In the genomic region with DNA sequence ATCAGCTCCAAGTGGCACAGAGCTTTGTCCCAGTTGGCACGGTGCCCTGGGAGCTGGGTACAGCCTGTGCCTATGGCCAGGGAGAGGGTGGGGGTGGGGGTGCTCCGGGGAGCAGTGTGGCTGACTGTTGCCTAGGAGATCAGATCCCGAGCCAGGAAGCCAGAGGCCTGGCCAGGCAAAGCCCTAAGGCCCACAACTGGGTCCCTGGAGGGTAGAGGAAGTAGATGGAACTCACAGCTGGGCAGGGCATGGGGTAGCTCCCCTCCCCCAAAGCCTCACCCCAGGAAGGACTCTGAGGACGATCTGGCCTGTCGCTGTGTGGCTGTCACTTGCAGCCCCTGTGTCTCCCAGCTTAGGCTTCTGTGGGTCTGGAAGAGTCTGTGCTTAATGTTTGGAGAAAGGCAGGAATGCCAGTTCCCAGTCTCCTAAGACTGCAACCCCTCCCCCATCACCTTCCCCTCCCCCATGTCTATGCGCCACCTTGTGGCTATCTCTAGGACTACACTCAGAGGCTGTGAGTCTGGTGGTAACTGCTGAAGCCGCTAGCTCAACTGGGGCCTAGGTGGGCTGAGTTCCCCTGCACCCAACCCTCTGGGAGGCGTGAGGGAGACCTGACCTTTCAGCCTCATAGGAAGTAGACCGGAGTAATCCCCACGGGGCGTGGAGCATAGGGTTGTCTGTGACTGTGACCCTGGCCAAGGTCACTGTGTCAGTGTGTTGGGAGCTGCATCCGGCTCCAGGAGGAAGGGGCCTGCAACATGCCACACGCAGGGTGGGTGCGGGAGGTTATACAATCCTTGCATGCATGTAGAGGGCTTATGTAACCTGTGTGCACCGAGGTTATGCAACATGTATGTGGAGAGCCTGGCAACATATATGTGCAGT, we compare ENCODE assay signal across 8 cellular contexts. TPM values are rescaled to one million over a fixed set of nuclear protein-coding genes. Genes with fewer than 3 reads are reported as not detected.
A peak's percentile ranks its signal among the peaks of the same experiment; 100 is the strongest.
DNase-seq lines count a peak whose midpoint lies in the region; ATAC-seq and TF ChIP-seq lines count a peak whose summit lies in the region.

No MANE protein-coding gene starts in this region.

- POLR2A ChIA-PET in BJ (lab: Charles Lee): no interaction called here
- POLR2A ChIA-PET in PC-3 (lab: Charles Lee; ENCODE audit: unreplicated experiment): interaction anchor here (0.6 kb wide), 1 partner anchor 21 kb away, joined by 5 read pairs; a partner anchor contains a TSS

- H3K27me3 ChIP-seq in BJ (ENCODE audit: control insufficient read depth, insufficient read depth, low read length) (no peaks in the 10 kb centered on the region), PC-3 (ENCODE audit: low read length) (no peaks in the 10 kb centered on the region), neural progenitor cell (no peaks in the 10 kb centered on the region), tibial nerve (no peaks in the 10 kb centered on the region)

- H3K9me3 ChIP-seq in PC-3 (ENCODE audit: low read length) (no peaks in the 10 kb centered on the region), neural progenitor cell (ENCODE audit: low read depth) (no peaks in the 10 kb centered on the region), tibial nerve (no peaks in the 10 kb centered on the region)

- H3K4me2 ChIP-seq in PC-3 (ENCODE audit: low read length) (no peak overlapping the region), neural progenitor cell (no peak overlapping the region)

- no peaks in the 10 kb centered on the region for H4K20me1 ChIP-seq in PC-3 (ENCODE audit: low read length)
- no peaks in the 10 kb centered on the region for H4K20me1 ChIP-seq in neural progenitor cell (ENCODE audit: low read depth)

- DNase-seq in BJ (ENCODE audit: low read depth): no peak
- DNase-seq in HFF-Myc (ENCODE audit: extremely low read depth, low read depth): no peak
- peak; percentile 63 for DNase-seq in PC-3
- peak; percentile 47 for DNase-seq in activated T-helper 1 cell treated with Interleukin-2 at 50 U/mL for 16 hours (ENCODE audit: low read depth)
- peak; percentile 68 for DNase-seq in fibroblast of pulmonary artery (ENCODE audit: low read depth)
- DNase-seq in neural progenitor cell (ENCODE audit: low spot score): peak; percentile 86
- DNase-seq in tibial nerve (ENCODE audit: low spot score in 2 of 2): peak; percentile 79 to 91

- H3K27me3 Mint-ChIP-seq in neural progenitor cell (ENCODE audit: insufficient read depth, low read depth): no peaks in the 10 kb centered on the region

- intact Hi-C loops in PC-3 (cut with micrococcal nuclease): no loop called here

- 7 to 11% methylated on average over 13 of the region's 15 CpGs for WGBS in tibial nerve, 2 donors

- H3K4me1 ChIP-seq in PC-3 (ENCODE audit: insufficient read depth, low read length): peaks cover 9% of the 10 kb centered on the region
- H3K4me1 ChIP-seq in neural progenitor cell: peaks cover 28% of the 10 kb centered on the region
- peaks cover 17 to 76% (median 67%) of the 10 kb centered on the region in 4 donors for H3K4me1 ChIP-seq in tibial nerve

- H3K36me3 ChIP-seq in BJ (ENCODE audit: control insufficient read depth, insufficient read depth, low read length) (peaks cover 15% of the 10 kb centered on the region), PC-3 (ENCODE audit: low read depth, low read length) (no peaks in the 10 kb centered on the region), neural progenitor cell (no peaks in the 10 kb centered on the region), tibial nerve (peaks cover 0 to 43% (median 5%) of the 10 kb centered on the region in 3 donors)

- peak in 1 of 2 donors; percentile 10 for TF ChIP-seq POLR2A in tibial nerve (IDR thresholded peaks at IDR 0.05)

- no TSS peak for BruUV-seq in PC-3 (replicated peaks; lab: Mats Ljungman, UMichigan)

- CTCF ChIA-PET in BJ (lab: Yijun Ruan, JAX): interaction anchor here (0.8 to 5.4 kb wide), 38 partner anchors 10 to 1237 kb away, joined by 3 to 70 read pairs (median 7); a partner anchor contains a TSS
- CTCF ChIA-PET in PC-3 (lab: Charles Lee): interaction anchor here (0.9 to 1.3 kb wide), 4 partner anchors 12 to 93 kb away, joined by 3 to 6 read pairs (median 3); a partner anchor contains a TSS

- H2AFZ ChIP-seq in PC-3 (ENCODE audit: low read length) (no peak overlapping the region), neural progenitor cell (replicated peaks) (no peak overlapping the region)

- peak; percentile 67 to 79 for TF ChIP-seq EP300 in tibial nerve (IDR thresholded peaks at IDR 0.05)

- H3K4me3 ChIP-seq in BJ (ENCODE audit: low read depth, low read length) (no peak overlapping the region), HFF-Myc (replicated peaks; ENCODE audit: low read depth, low read length) (no peak overlapping the region), PC-3 (ENCODE audit: low read length) (no peak overlapping the region), fibroblast of pulmonary artery (replicated peaks; ENCODE audit: low read depth, low read length) (no peak overlapping the region), neural progenitor cell (no peak overlapping the region), tibial nerve (peak overlapping the region in 2 of 4 donors; percentile 11 to 18)

- H3K4me1 Mint-ChIP-seq in neural progenitor cell: peaks cover 42% of the 10 kb centered on the region

- H3F3A ChIP-seq in PC-3 (ENCODE audit: low read length, unreplicated experiment) (no peaks in the 10 kb centered on the region), neural progenitor cell (ENCODE audit: low read depth) (peaks cover 4% of the 10 kb centered on the region)

- H3K27ac ChIP-seq in PC-3 (ENCODE audit: low read length) (no peak overlapping the region), neural progenitor cell (no peak overlapping the region), tibial nerve (peak overlapping the region; percentile 94 to 98 (median 96))

- no peaks in the 10 kb centered on the region for H3K36me3 Mint-ChIP-seq in neural progenitor cell

- H3K9ac ChIP-seq in PC-3 (ENCODE audit: low read length) (no peak overlapping the region), neural progenitor cell (no peak overlapping the region)

- no peaks in the 10 kb centered on the region for H3K9me3 Mint-ChIP-seq in neural progenitor cell

- no peak overlapping the region for H3K4me3 Mint-ChIP-seq in neural progenitor cell

- H3K27ac Mint-ChIP-seq in neural progenitor cell: peak overlapping the region; percentile 86

- TF ChIP-seq CTCF in BJ (IDR thresholded peaks at IDR 0.05; ENCODE audit: insufficient read depth, low read depth, low read length) (peak; percentile 93), HFF-Myc (IDR thresholded peaks at IDR 0.05; ENCODE audit: low read depth, low read length, missing control alignments) (peak; percentile 88), PC-3 (conservative IDR thresholded peaks at IDR 0.05; ENCODE audit: low read depth, low read length) (peak; percentile 81), fibroblast of pulmonary artery (IDR thresholded peaks at IDR 0.05; ENCODE audit: low read length, missing control alignments) (peak; percentile 93), neural progenitor cell (IDR thresholded peaks at IDR 0.05) (peak; percentile 93), tibial nerve (IDR thresholded peaks at IDR 0.05) (peak; percentile 89 to 95 (median 94))

- no peaks in the 10 kb centered on the region for H3K79me2 ChIP-seq in PC-3 (ENCODE audit: low read length)
- H3K79me2 ChIP-seq in neural progenitor cell (ENCODE audit: low read depth): no peaks in the 10 kb centered on the region

- no peaks in the 10 kb centered on the region for H3K9me2 ChIP-seq in PC-3 (replicated peaks; ENCODE audit: low read length)

- ATAC-seq in PC-3: peak; percentile 65
- no peak for ATAC-seq in HG02678 (IDR thresholded peaks at IDR 0.05; ENCODE audit: unreplicated experiment)

RNA-seq across cellular contexts. Expression of a gene that starts 12.7 kb away (rescaled TPM):
- 32.1 and 43.3 TPM in 2 replicates for polyA plus RNA-seq in BJ (2011; rRNA removed)
- 17.8 and 20.2 TPM in 2 replicates for polyA minus RNA-seq in BJ (2011; rRNA and poly(A)+ RNA removed)
- 6.6 and 11.2 TPM in 2 replicates for total RNA-seq in PC-3 (2014; rRNA removed)
- total RNA-seq in neural progenitor cell (ENCODE audit: low replicate concordance): 14.5 and 20.8 TPM in 2 replicates
- 10 to 100 TPM; 65.4 to 86.1 (median 78.4) TPM for total RNA-seq in tibial nerve

RNA-seq across cellular contexts. Expression of a gene that starts 21.2 kb away (rescaled TPM):
- polyA plus RNA-seq in BJ (2011; rRNA removed): 40.1 and 55.2 TPM in 2 replicates
- 72.9 and 94.5 TPM in 2 replicates for polyA minus RNA-seq in BJ (2011; rRNA and poly(A)+ RNA removed)
- total RNA-seq in PC-3 (2014; rRNA removed) (73.0 and 78.7 TPM in 2 replicates), neural progenitor cell (ENCODE audit: low replicate concordance) (64.3 and 109 TPM in 2 replicates), tibial nerve (100 to 1,000 TPM in 2 of 4 donors, 10 to 100 TPM in 2; 55.1 to 146 (median 84.6) TPM)

RNA-seq across cellular contexts. Expression of a gene that starts 24.9 kb away (rescaled TPM):
- polyA plus RNA-seq in BJ (2011; rRNA removed): 1.9 and 2.3 TPM in 2 replicates
- 4.3 and 6.6 TPM in 2 replicates for polyA minus RNA-seq in BJ (2011; rRNA and poly(A)+ RNA removed)
- total RNA-seq in PC-3 (2014; rRNA removed) (7.1 and 9.2 TPM in 2 replicates), neural progenitor cell (ENCODE audit: low replicate concordance) (0.24 and 0.87 TPM in 2 replicates), tibial nerve (10 to 100 TPM; 16.8 to 48.2 (median 21.0) TPM)

RNA-seq across cellular contexts. Expression of a gene that starts 46.3 kb away (rescaled TPM):
- polyA plus RNA-seq in BJ (2011; rRNA removed): 36.7 and 69.0 TPM in 2 replicates
- 23.2 and 23.8 TPM in 2 replicates for polyA minus RNA-seq in BJ (2011; rRNA and poly(A)+ RNA removed)
- 22.2 and 38.1 TPM in 2 replicates for total RNA-seq in PC-3 (2014; rRNA removed)
- total RNA-seq in neural progenitor cell (ENCODE audit: low replicate concordance): 144 and 190 TPM in 2 replicates
- total RNA-seq in tibial nerve: 100 to 1,000 TPM in 3 of 4 donors, 10 to 100 TPM in 1; 78.0 to 113 (median 107) TPM

Comparison
In these comparisons a context has a peak if more than half of its experiments do, and no peak if none do; other contexts are left out.
1. DNase-seq: peak in PC-3 (single experiment), activated T-helper 1 cell treated with Interleukin-2 at 50 U/mL for 16 hours (single experiment), fibroblast of pulmonary artery (single experiment), neural progenitor cell (single experiment) and tibial nerve (2 of 2); none in BJ (single experiment) and HFF-Myc (single experiment).
2. H3K27ac ChIP-seq: peak in tibial nerve (4 of 4); none in PC-3 (single experiment) and neural progenitor cell (single experiment).
3. Peak in every context shown above with its lines, with median percentiles within 50 percentile points of each other: CTCF ChIP-seq.